In the genomic region with DNA sequence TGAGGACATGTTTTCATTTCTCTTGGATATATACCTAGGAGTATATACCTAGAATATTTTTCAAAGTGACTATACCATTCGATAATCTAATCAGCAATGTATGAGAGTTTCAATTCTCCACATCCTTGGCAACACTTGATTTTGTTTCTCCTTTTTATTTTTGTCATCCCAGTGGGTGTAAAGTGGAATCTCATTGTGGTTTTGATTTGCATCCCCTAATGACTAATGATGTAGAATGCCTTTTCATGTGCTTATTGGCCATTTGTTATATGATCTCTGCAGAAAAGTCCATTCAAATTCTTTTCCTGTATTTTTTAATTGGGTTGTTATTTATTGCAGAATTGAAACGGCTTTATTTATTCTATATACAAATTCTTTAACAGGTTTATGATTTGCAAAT, we compare ENCODE assay signal across 30 cellular contexts.
"Had no signal": no experiment of that assay in that cellular context is flagged by ENCODE, and none has a peak within 500 bp of the region (broad histone marks: within the 10 kb centered on the region; RNA-seq: fewer than 3 reads in every experiment).

No MANE protein-coding gene starts in this region.

- H3K4me1 ChIP-seq: breast epithelium had no signal

- H3K9me3 ChIP-seq: breast epithelium had no signal

- DNase-seq: activated B cell treated with CpG ODN at 0.5 μM for 24 hours; activated CD4-positive, alpha-beta T cell treated with anti-CD3 and anti-CD28 coated beads for 48 hours; activated CD4-positive, alpha-beta T cell treated with anti-CD3 and anti-CD28 coated beads, Interleukin-2, amount 50 U/mL, for 1 hour; activated CD4-positive, alpha-beta T cell treated with anti-CD3 and anti-CD28 coated beads, Interleukin-2, amount 50 U/mL, for 48 hours; activated CD8-positive, alpha-beta memory T cell treated with anti-CD3 and anti-CD28 coated beads for 24 hours; activated CD8-positive, alpha-beta T cell treated with anti-CD3 and anti-CD28 coated beads for 36 hours; activated effector memory CD4-positive, alpha-beta T cell treated with Interleukin-2 at 50 U/mL for 16 hours; activated gamma-delta T cell treated with Interleukin-2 at 50 U/mL for 16 hours; activated naive CD4-positive, alpha-beta T cell treated with anti-CD3 and anti-CD28 coated beads, Interleukin-2, amount 50 U/mL, for 16 hours; activated naive CD4-positive, alpha-beta T cell treated with Interleukin-2 at 50 U/mL for 16 hours; activated T-cell treated with anti-CD3 and anti-CD28 coated beads, Interleukin-2, amount 50 U/mL, for 4 hours; amniotic stem cell; anterior cingulate cortex; central memory CD4-positive, alpha-beta T cell; dorsolateral prefrontal cortex; effector memory CD4-positive, alpha-beta T cell; endodermal cell; foreskin fibroblast; head of caudate nucleus; hippocampal formation; T-helper 2 cell; WERI-Rb-1 had no signal

- H3K27me3 ChIP-seq: breast epithelium, cardiac muscle cell, dorsolateral prefrontal cortex had no signal

- H3K36me3 ChIP-seq: breast epithelium had no signal

- FAIRE-seq: frontal cortex, TTC549 had no signal

- H3K4me3 ChIP-seq: breast epithelium, cardiac muscle cell, coronary artery, dorsolateral prefrontal cortex had no signal

- ATAC-seq: activated CD4-positive, CD25-positive, alpha-beta regulatory T cell treated with anti-CD3 and anti-CD28 coated beads, Interleukin-2, amount 50 U/mL, for 24 hours; activated CD8-positive, alpha-beta T cell treated with anti-CD3 and anti-CD28 coated beads for 36 hours; activated T-cell treated with anti-CD3 and anti-CD28 coated beads, Interleukin-2, amount 50 U/mL, for 4 hours; activated T-helper 17 cell treated with anti-CD3 and anti-CD28 coated beads, Interleukin-2, amount 50 U/mL, for 72 hours; esophagus mucosa had no signal

- H3K27ac ChIP-seq: breast epithelium, cardiac muscle cell, coronary artery, dorsolateral prefrontal cortex, WERI-Rb-1 had no signal
